16 cellular contexts compared by ENCODE assay signal in the genomic region with DNA sequence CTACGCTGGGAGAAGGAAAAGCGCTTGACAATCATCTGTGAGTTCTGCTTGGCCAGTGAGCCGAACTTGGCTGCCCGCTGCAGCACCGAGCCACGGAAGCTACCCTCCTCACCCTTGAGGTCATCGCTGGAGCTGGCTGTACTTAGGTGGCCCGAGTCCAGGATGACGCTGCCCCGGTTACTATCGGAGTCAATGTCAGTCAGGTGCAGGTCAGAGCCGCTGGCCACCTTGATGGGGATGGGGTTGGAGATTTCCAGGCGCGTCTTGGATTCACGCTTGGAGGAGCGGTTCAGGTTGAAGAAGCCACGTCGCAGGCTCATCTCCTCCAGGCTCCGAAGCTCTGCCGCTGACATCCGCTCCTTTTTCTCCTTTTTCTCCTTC.
"Had no signal": no experiment of that assay in that cellular context is flagged by ENCODE, and none has a peak within 500 bp of the region (broad histone marks: within the 10 kb centered on the region; RNA-seq: fewer than 3 reads in every experiment).

No MANE protein-coding gene starts in this region.

- H3K4me1 Mint-ChIP-seq: central memory CD8-positive, alpha-beta T cell; immature natural killer cell had no signal

- H3K27ac ChIP-seq: esophagus squamous epithelium, gastroesophageal sphincter, left ventricle myocardium inferior had no signal

- H3K27ac Mint-ChIP-seq: immature natural killer cell; naive thymus-derived CD4-positive, alpha-beta T cell; nephron progenitor cell had no signal

- H3K4me3 ChIP-seq: esophagus squamous epithelium, gastroesophageal sphincter, left ventricle myocardium inferior, lung had no signal

- ATAC-seq: gastroesophageal sphincter; naive thymus-derived CD4-positive, alpha-beta T cell; right cardiac atrium had no signal

- H3K9me3 Mint-ChIP-seq: central memory CD8-positive, alpha-beta T cell; immature natural killer cell; nephron progenitor cell had no signal

- H3K27me3 ChIP-seq: esophagus squamous epithelium, gastroesophageal sphincter had no signal

- DNase-seq: cortex of kidney; effector memory CD4-positive, alpha-beta T cell; esophagus squamous epithelium; foreskin fibroblast; immature natural killer cell; left ventricle myocardium inferior; naive thymus-derived CD4-positive, alpha-beta T cell; nephron progenitor cell; stimulated activated CD4-positive, alpha-beta T cell treated with anti-CD3 and anti-CD28 coated beads, Interleukin-15, amount 100 ng/mL, for 24 hours; stimulated activated CD4-positive, alpha-beta T cell treated with anti-CD3 and anti-CD28 coated beads, Interleukin-2, amount 100 ng/mL, for 24 hours; stimulated activated naive CD4-positive, alpha-beta T cell; trophoblast cell had no signal

- H3K4me3 Mint-ChIP-seq: central memory CD8-positive, alpha-beta T cell; immature natural killer cell; naive thymus-derived CD4-positive, alpha-beta T cell; nephron progenitor cell had no signal

- H3K9me3 ChIP-seq: esophagus squamous epithelium, gastroesophageal sphincter, left ventricle myocardium inferior had no signal

- H3K27me3 Mint-ChIP-seq: central memory CD8-positive, alpha-beta T cell; naive thymus-derived CD4-positive, alpha-beta T cell had no signal
